In the genomic region with DNA sequence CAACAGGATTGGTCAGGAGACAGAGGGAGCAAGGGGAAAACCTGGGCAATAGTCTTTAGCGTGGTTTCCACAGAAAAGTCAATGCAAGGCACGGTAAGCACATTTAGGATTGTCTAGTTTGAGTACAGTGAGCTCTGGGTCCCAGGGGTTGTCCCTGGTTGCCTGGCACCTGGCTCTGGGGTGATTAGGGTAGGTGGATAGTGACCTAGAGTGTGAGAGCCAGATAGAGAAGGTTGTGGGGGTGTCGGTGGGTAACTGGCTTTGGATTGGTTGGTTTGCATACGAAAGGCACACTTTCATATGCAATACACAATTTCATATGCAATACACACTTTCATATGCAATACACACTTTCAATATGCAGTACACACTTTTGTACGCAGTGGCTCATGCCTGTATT, we compare ENCODE assay signal across 8 cellular contexts.
"Had no signal": no experiment of that assay in that cellular context is flagged by ENCODE, and none has a peak within 500 bp of the region (broad histone marks: within the 10 kb centered on the region; RNA-seq: fewer than 3 reads in every experiment).

No MANE protein-coding gene starts in this region.

- DNase-seq: GM23248, H7, HFFc6, KBM-7 had no signal

- H3K36me3 ChIP-seq: HAP-1 had no signal

- H3K9me3 ChIP-seq: HAP-1 had no signal

- H3K4me3 ChIP-seq: GM23248, HAP-1 had no signal

- H3K4me3 Mint-ChIP-seq: HFFc6, IgD-negative memory B cell had no signal

- H3K9me3 Mint-ChIP-seq: HFFc6 had no signal

- H3K27ac Mint-ChIP-seq: HFFc6, IgD-negative memory B cell had no signal

- FAIRE-seq: HTR-8/SVneo had no signal

- ATAC-seq: HCT116 had no signal

- H3K27ac ChIP-seq: GM23248 had no signal

- H2AFZ ChIP-seq: GM23248 had no signal

- H3K9ac ChIP-seq: GM23248 had no signal
